ENCODE assay signal across 1 cellular context in genomic region chr21:33894736-33895288, GRCh38.
TF ChIP-seq lines count a peak whose summit lies in the region.

No MANE protein-coding gene starts in this region.

TF ChIP-seq in H1, 55 proteins besides CTCF, POLR2A, EP300 and RAD21 (continued from another document):
- TF ChIP-seq E2F6 (IDR thresholded peaks at IDR 0.05) (0 out of 2 replicates have a peak, but pooled peaks have one; percentile 35), HDAC6 (IDR thresholded peaks at IDR 0.05; ENCODE audit: low read depth, low read length) (no peak), RFX5 (IDR thresholded peaks at IDR 0.05; ENCODE audit: borderline replicate concordance, low read depth, low read length) (no peak), CTBP2 (IDR thresholded peaks at IDR 0.05; ENCODE audit: borderline replicate concordance, insufficient read depth, insufficient read length, low read length) (no peak), TAF1 (IDR thresholded peaks at IDR 0.05; ENCODE audit: low read depth, low read length) (0 out of 2 replicates have a peak, but pooled peaks have one; percentile 37), SIN3A (conservative IDR thresholded peaks at IDR 0.05 in 1 of 2, IDR thresholded peaks at IDR 0.05 in 1 of 2; ENCODE audit: low read depth in 1 of 2, low read length in 2 of 2) (0 out of 4 replicates have a peak, but pooled peaks of 1 of the 2 experiments have one; percentile 55), RXRA (IDR thresholded peaks at IDR 0.05; ENCODE audit: insufficient read depth, low read depth, low read length) (no peak), PHF8 (conservative IDR thresholded peaks at IDR 0.05; ENCODE audit: low read depth, low read length) (no peak), YY1 (IDR thresholded peaks at IDR 0.05; ENCODE audit: low read depth, low read length) (no peak), TBP (IDR thresholded peaks at IDR 0.05; ENCODE audit: low read depth, low read length) (peak; percentile 57; the same call in 1 of the 2 replicates), ZNF274 (IDR thresholded peaks at IDR 0.05; ENCODE audit: borderline replicate concordance, extremely low read depth, low read length) (no peak)
